Comparison of ENCODE assay signal across 2 cellular contexts in the genomic region with DNA sequence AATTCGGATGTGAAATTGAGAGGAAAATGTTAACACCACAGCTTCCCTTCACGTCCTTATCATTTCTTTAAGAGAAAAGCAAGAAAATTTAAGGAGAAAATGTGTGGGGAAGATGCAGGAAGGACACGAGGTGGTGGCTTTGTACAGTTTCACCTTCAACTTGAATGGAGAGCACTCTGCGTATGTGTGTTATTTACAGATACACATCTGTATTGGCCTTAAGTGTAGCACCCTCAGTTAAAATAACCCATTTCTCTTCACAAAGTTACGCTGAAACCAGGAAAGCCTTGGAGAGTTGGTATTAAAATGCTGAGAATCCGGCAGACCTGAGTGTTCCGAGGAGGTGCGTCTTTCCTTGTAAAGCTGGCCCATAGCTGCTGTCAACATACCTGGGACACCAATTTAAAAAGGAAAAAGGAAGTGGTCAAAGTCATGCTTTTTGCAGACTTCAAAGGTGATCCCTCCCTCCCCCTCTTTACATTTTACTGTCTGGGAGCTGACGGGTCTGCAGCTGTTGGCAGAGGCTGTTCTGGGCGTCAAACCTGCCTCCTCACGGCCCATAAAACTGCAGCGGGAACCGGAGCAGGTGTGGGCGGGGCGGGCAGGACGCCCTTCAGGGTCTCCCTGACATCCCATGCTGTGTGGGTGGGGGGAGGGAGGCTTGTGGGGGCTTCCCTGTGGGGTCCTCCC.
TF ChIP-seq lines count a peak whose summit lies in the region.

No MANE protein-coding gene starts in this region.

TF ChIP-seq in GM23338, 12 proteins besides CTCF, POLR2A, EP300 and RAD21 (continued from another document and continues in another):
- TF ChIP-seq CREB1 (CRISPR knock-in tag; IDR thresholded peaks at IDR 0.05; ENCODE audit: low read depth), result no peak
- TF ChIP-seq, protein P1, sequence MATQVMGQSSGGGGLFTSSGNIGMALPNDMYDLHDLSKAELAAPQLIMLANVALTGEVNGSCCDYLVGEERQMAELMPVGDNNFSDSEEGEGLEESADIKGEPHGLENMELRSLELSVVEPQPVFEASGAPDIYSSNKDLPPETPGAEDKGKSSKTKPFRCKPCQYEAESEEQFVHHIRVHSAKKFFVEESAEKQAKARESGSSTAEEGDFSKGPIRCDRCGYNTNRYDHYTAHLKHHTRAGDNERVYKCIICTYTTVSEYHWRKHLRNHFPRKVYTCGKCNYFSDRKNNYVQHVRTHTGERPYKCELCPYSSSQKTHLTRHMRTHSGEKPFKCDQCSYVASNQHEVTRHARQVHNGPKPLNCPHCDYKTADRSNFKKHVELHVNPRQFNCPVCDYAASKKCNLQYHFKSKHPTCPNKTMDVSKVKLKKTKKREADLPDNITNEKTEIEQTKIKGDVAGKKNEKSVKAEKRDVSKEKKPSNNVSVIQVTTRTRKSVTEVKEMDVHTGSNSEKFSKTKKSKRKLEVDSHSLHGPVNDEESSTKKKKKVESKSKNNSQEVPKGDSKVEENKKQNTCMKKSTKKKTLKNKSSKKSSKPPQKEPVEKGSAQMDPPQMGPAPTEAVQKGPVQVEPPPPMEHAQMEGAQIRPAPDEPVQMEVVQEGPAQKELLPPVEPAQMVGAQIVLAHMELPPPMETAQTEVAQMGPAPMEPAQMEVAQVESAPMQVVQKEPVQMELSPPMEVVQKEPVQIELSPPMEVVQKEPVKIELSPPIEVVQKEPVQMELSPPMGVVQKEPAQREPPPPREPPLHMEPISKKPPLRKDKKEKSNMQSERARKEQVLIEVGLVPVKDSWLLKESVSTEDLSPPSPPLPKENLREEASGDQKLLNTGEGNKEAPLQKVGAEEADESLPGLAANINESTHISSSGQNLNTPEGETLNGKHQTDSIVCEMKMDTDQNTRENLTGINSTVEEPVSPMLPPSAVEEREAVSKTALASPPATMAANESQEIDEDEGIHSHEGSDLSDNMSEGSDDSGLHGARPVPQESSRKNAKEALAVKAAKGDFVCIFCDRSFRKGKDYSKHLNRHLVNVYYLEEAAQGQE (IDR thresholded peaks at IDR 0.05; ENCODE audit: unreplicated experiment), result no peak
- TF ChIP-seq POLR2AphosphoS5 (IDR thresholded peaks at IDR 0.05; ENCODE audit: low read depth), result no peak
- TF ChIP-seq NANOG (IDR thresholded peaks at IDR 0.05; ENCODE audit: borderline replicate concordance), result no peak
- TF ChIP-seq, protein P2, sequence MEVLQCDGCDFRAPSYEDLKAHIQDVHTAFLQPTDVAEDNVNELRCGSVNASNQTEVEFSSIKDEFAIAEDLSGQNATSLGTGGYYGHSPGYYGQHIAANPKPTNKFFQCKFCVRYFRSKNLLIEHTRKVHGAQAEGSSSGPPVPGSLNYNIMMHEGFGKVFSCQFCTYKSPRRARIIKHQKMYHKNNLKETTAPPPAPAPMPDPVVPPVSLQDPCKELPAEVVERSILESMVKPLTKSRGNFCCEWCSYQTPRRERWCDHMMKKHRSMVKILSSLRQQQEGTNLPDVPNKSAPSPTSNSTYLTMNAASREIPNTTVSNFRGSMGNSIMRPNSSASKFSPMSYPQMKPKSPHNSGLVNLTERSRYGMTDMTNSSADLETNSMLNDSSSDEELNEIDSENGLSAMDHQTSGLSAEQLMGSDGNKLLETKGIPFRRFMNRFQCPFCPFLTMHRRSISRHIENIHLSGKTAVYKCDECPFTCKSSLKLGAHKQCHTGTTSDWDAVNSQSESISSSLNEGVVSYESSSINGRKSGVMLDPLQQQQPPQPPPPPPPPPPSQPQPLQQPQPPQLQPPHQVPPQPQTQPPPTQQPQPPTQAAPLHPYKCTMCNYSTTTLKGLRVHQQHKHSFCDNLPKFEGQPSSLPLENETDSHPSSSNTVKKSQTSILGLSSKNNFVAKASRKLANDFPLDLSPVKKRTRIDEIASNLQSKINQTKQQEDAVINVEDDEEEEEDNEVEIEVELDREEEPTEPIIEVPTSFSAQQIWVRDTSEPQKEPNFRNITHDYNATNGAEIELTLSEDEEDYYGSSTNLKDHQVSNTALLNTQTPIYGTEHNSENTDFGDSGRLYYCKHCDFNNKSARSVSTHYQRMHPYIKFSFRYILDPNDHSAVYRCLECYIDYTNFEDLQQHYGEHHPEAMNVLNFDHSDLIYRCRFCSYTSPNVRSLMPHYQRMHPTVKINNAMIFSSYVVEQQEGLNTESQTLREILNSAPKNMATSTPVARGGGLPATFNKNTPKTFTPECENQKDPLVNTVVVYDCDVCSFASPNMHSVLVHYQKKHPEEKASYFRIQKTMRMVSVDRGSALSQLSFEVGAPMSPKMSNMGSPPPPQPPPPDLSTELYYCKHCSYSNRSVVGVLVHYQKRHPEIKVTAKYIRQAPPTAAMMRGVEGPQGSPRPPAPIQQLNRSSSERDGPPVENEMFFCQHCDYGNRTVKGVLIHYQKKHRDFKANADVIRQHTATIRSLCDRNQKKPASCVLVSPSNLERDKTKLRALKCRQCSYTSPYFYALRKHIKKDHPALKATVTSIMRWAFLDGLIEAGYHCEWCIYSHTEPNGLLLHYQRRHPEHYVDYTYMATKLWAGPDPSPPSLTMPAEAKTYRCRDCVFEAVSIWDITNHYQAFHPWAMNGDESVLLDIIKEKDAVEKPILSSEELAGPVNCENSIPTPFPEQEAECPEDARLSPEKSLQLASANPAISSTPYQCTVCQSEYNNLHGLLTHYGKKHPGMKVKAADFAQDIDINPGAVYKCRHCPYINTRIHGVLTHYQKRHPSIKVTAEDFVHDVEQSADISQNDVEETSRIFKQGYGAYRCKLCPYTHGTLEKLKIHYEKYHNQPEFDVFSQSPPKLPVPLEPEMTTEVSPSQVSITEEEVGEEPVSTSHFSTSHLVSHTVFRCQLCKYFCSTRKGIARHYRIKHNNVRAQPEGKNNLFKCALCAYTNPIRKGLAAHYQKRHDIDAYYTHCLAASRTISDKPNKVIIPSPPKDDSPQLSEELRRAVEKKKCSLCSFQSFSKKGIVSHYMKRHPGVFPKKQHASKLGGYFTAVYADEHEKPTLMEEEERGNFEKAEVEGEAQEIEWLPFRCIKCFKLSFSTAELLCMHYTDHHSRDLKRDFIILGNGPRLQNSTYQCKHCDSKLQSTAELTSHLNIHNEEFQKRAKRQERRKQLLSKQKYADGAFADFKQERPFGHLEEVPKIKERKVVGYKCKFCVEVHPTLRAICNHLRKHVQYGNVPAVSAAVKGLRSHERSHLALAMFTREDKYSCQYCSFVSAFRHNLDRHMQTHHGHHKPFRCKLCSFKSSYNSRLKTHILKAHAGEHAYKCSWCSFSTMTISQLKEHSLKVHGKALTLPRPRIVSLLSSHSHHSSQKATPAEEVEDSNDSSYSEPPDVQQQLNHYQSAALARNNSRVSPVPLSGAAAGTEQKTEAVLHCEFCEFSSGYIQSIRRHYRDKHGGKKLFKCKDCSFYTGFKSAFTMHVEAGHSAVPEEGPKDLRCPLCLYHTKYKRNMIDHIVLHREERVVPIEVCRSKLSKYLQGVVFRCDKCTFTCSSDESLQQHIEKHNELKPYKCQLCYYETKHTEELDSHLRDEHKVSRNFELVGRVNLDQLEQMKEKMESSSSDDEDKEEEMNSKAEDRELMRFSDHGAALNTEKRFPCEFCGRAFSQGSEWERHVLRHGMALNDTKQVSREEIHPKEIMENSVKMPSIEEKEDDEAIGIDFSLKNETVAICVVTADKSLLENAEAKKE (CRISPR knock-in tag; IDR thresholded peaks at IDR 0.05), result no peak
- no peak for TF ChIP-seq ZNF331 (CRISPR knock-in tag; IDR thresholded peaks at IDR 0.05; ENCODE audit: low read depth)
- no peak for TF ChIP-seq STAT1 (IDR thresholded peaks at IDR 0.05; ENCODE audit: unreplicated experiment)
- TF ChIP-seq ETS1 (IDR thresholded peaks at IDR 0.05), result no peak

TF ChIP-seq in HepG2, 621 proteins besides CTCF, POLR2A, EP300 and RAD21:
- no peak for TF ChIP-seq RORA (CRISPR knock-in tag; IDR thresholded peaks at IDR 0.05)
- TF ChIP-seq RFX3 (CRISPR knock-in tag; IDR thresholded peaks at IDR 0.05), result no peak
- TF ChIP-seq, protein P3, sequence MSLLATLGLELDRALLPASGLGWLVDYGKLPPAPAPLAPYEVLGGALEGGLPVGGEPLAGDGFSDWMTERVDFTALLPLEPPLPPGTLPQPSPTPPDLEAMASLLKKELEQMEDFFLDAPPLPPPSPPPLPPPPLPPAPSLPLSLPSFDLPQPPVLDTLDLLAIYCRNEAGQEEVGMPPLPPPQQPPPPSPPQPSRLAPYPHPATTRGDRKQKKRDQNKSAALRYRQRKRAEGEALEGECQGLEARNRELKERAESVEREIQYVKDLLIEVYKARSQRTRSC (CRISPR knock-in tag; IDR thresholded peaks at IDR 0.05; ENCODE audit: low read depth), result no peak
- no peak for TF ChIP-seq TCF7 (IDR thresholded peaks at IDR 0.05; ENCODE audit: low read depth)
- no peak for TF ChIP-seq RNF2 (conservative IDR thresholded peaks at IDR 0.05; ENCODE audit: low read depth)
- no peak for TF ChIP-seq NFYB (CRISPR knock-in tag; IDR thresholded peaks at IDR 0.05)
- TF ChIP-seq RBM22 (optimal IDR thresholded peaks at IDR 0.05; ENCODE audit: low read length), result no peak
- TF ChIP-seq ZBTB1 (CRISPR knock-in tag; IDR thresholded peaks at IDR 0.05; ENCODE audit: borderline replicate concordance), result no peak
- TF ChIP-seq ZNF589 (CRISPR knock-in tag; conservative IDR thresholded peaks at IDR 0.05), result no peak
